Comparison of ENCODE assay signal across 8 cellular contexts in genomic region chr9:136133191-136133958, GRCh38. TPM values are rescaled to one million over a fixed set of nuclear protein-coding genes. Genes with fewer than 3 reads are reported as not detected.
DNase-seq lines count a peak whose midpoint lies in the region; ATAC-seq and TF ChIP-seq lines count a peak whose summit lies in the region.

No MANE protein-coding gene starts in this region.

- ATAC-seq in T-cell (replicated peaks in 1 of 4) (peak; percentile 38 to 89 (median 60)), HG02763 (IDR thresholded peaks at IDR 0.05; ENCODE audit: unreplicated experiment) (no peak), GM19455 (IDR thresholded peaks at IDR 0.05; ENCODE audit: unreplicated experiment) (no peak)

- H3K4me3 Mint-ChIP-seq in T-cell = peak overlapping the region; percentile 46 to 76 (median 68)
- peak overlapping the region; percentile 48 for H3K4me3 Mint-ChIP-seq in osteocyte (ENCODE audit: unreplicated experiment)

- POLR2A ChIA-PET in T-cell (lab: Charles Lee) = no interaction called here

- no peaks in the 10 kb centered on the region for H3K9me3 Mint-ChIP-seq in T-cell
- H3K9me3 Mint-ChIP-seq in osteocyte (ENCODE audit: unreplicated experiment) = no peaks in the 10 kb centered on the region

- H3K27me3 Mint-ChIP-seq in T-cell (peaks cover 22 to 48% of the 10 kb centered on the region in 2 donors), osteocyte (ENCODE audit: unreplicated experiment) (peaks cover 30% of the 10 kb centered on the region)

- H3K4me1 Mint-ChIP-seq in T-cell = peaks cover 9 to 13% (median 10%) of the 10 kb centered on the region in 3 donors
- H3K4me1 Mint-ChIP-seq in osteocyte (ENCODE audit: unreplicated experiment) = peaks cover 8% of the 10 kb centered on the region

- CTCF ChIA-PET in T-cell (lab: Charles Lee) = interaction anchor here in 1 of 2 donors (0.6 kb wide), 1 partner anchor 279 kb away, joined by 3 read pairs; no protein-coding TSS in a partner anchor

- peak overlapping the region; percentile 28 for H3K4me3 ChIP-seq in fibroblast of the aortic adventitia (ENCODE audit: low read depth, low read length)

- H3K36me3 Mint-ChIP-seq in T-cell = no peaks in the 10 kb centered on the region
- H3K36me3 Mint-ChIP-seq in osteocyte (ENCODE audit: unreplicated experiment) = no peaks in the 10 kb centered on the region

- TF ChIP-seq CTCF in fibroblast of the aortic adventitia (IDR thresholded peaks at IDR 0.05; ENCODE audit: insufficient read depth, low read length) (peak; percentile 43), osteocyte (IDR thresholded peaks at IDR 0.05) (peak; percentile 70)

- H3K27ac Mint-ChIP-seq in T-cell (no peak overlapping the region), osteocyte (ENCODE audit: unreplicated experiment) (no peak overlapping the region)

- DNase-seq in stimulated activated CD4-positive, alpha-beta T cell treated with anti-CD3 and anti-CD28 coated beads, Interleukin-4, amount 100 ng/mL, for 1 hour = peak; percentile 38
- no peak for DNase-seq in stimulated activated CD4-positive, alpha-beta T cell treated with anti-CD3 and anti-CD28 coated beads, Interleukin-1b, Interleukin-23, amount 100 ng/mL, for 48 hours
- DNase-seq in T-cell (peak in 4 of 34 experiments; percentile 20 to 29 (median 24)), fibroblast of the aortic adventitia (ENCODE audit: low read depth) (no peak), osteocyte (ENCODE audit: extremely low spot score, unreplicated experiment) (no peak), cortex of kidney (lab: John Stamatoyannopoulos, UW) (no peak)

RNA-seq across cellular contexts. Expression of gene TMEM250, which starts 14.7 kb away (rescaled TPM):
- 10 to 100 TPM; 21.0 to 77.9 (median 63.0) TPM for total RNA-seq in T-cell
- 46.1 and 87.9 TPM in 2 replicates for total RNA-seq in fibroblast of the aortic adventitia (ENCODE audit: low replicate concordance)
- total RNA-seq in osteocyte = 34.0 and 38.2 TPM in 2 replicates

RNA-seq across cellular contexts. Expression of gene NACC2, which starts 38.3 kb away (rescaled TPM):
- total RNA-seq in T-cell = 10 to 100 TPM in 3 of 5 donors, 1 to 10 TPM in 2; 4.2 to 11.7 (median 11.3) TPM
- 17.4 and 27.1 TPM in 2 replicates for total RNA-seq in fibroblast of the aortic adventitia (ENCODE audit: low replicate concordance)
- 40.1 and 41.4 TPM in 2 replicates for total RNA-seq in osteocyte

Comparison
In these comparisons a context has a peak if more than half of its experiments do, and no peak if none do; other contexts are left out.
1. ATAC-seq: peak in T-cell (4 of 4); none in HG02763 (single experiment) and GM19455 (single experiment).